9 cellular contexts compared by ENCODE assay signal in genomic region chr2:160241251-160242137, GRCh38. TPM values are rescaled to one million over a fixed set of nuclear protein-coding genes. Genes with fewer than 3 reads are reported as not detected.
DNase-seq lines count a peak whose midpoint lies in the region; ATAC-seq and TF ChIP-seq lines count a peak whose summit lies in the region.
"Had no signal": no experiment of that assay in that cellular context is flagged by ENCODE, and none has a peak within 500 bp of the region (broad histone marks: within the 10 kb centered on the region; RNA-seq: fewer than 3 reads in every experiment).

No MANE protein-coding gene starts in this region.

- no peak for ATAC-seq in stimulated activated naive CD8-positive, alpha-beta T cell treated with anti-CD3 and anti-CD28 coated beads, Interleukin-15, amount 100 ng/mL, for 72 hours
- no peak for ATAC-seq in GM18907 (IDR thresholded peaks at IDR 0.05; ENCODE audit: unreplicated experiment)
- no peak for ATAC-seq in HG03520 (IDR thresholded peaks at IDR 0.05; ENCODE audit: unreplicated experiment)

- no peak for TF ChIP-seq POLR2A in Peyer's patch (IDR thresholded peaks at IDR 0.05)
- no peak for TF ChIP-seq POLR2A in prostate gland (IDR thresholded peaks at IDR 0.05)

- H3K4me1 Mint-ChIP-seq in stimulated activated naive CD8-positive, alpha-beta T cell treated with anti-CD3 and anti-CD28 coated beads, Interleukin-15, amount 100 ng/mL, for 72 hours = no peaks in the 10 kb centered on the region

- no peaks in the 10 kb centered on the region for H3K27me3 ChIP-seq in Peyer's patch
- no peaks in the 10 kb centered on the region for H3K27me3 ChIP-seq in prostate gland (replicated peaks; ENCODE audit: insufficient read depth)
- H3K27me3 ChIP-seq: tibial nerve had no signal

- intact Hi-C loops in prostate gland (cut with DNase I) = loop anchor here (10.0 kb wide), 1 partner anchor 733 kb away; no protein-coding TSS in a partner anchor

- peaks cover 10% of the 10 kb centered on the region for H3K27me3 Mint-ChIP-seq in stimulated activated naive CD8-positive, alpha-beta T cell treated with anti-CD3 and anti-CD28 coated beads, Interleukin-15, amount 100 ng/mL, for 72 hours

- H3K4me1 ChIP-seq in Peyer's patch = peaks cover 0 to 14% (median 0%) of the 10 kb centered on the region in 4 donors
- H3K4me1 ChIP-seq in prostate gland (replicated peaks) = no peaks in the 10 kb centered on the region
- H3K4me1 ChIP-seq: tibial nerve had no signal

- DNase-seq in EH (ENCODE audit: low read depth) (peak; percentile 88), Peyer's patch (peak in 2 of 3 donors; percentile 60 to 74), fibroblast of pulmonary artery (ENCODE audit: low read depth) (peak; percentile 82), prostate gland (ENCODE audit: low spot score) (peak; percentile 61), hippocampal formation (lab: John Stamatoyannopoulos, UW) (no peak)
- DNase-seq in stimulated activated naive CD8-positive, alpha-beta T cell treated with anti-CD3 and anti-CD28 coated beads, Interleukin-15, amount 100 ng/mL, for 72 hours = no peak

- no peaks in the 10 kb centered on the region for H3K36me3 ChIP-seq in Peyer's patch
- H3K36me3 ChIP-seq in prostate gland = no peaks in the 10 kb centered on the region
- H3K36me3 ChIP-seq: tibial nerve had no signal

- peaks cover 0 to 4% of the 10 kb centered on the region in 2 donors for H3K9me3 Mint-ChIP-seq in stimulated activated naive CD8-positive, alpha-beta T cell treated with anti-CD3 and anti-CD28 coated beads, Interleukin-15, amount 100 ng/mL, for 72 hours

- H3K4me3 Mint-ChIP-seq in stimulated activated naive CD8-positive, alpha-beta T cell treated with anti-CD3 and anti-CD28 coated beads, Interleukin-15, amount 100 ng/mL, for 72 hours = no peak overlapping the region

- H3K27ac ChIP-seq in Peyer's patch (peak overlapping the region in 1 of 4 donors; percentile 17), prostate gland (peak overlapping the region; percentile 16)
- H3K27ac ChIP-seq: tibial nerve had no signal

- H3K27ac Mint-ChIP-seq in stimulated activated naive CD8-positive, alpha-beta T cell treated with anti-CD3 and anti-CD28 coated beads, Interleukin-15, amount 100 ng/mL, for 72 hours = no peak overlapping the region

- no peaks in the 10 kb centered on the region for H3K9me3 ChIP-seq in Peyer's patch
- no peaks in the 10 kb centered on the region for H3K9me3 ChIP-seq in prostate gland
- H3K9me3 ChIP-seq: tibial nerve had no signal

- TF ChIP-seq CTCF in Peyer's patch (IDR thresholded peaks at IDR 0.05) = no peak
- no peak for TF ChIP-seq CTCF in fibroblast of pulmonary artery (IDR thresholded peaks at IDR 0.05; ENCODE audit: low read length, missing control alignments)
- TF ChIP-seq CTCF in prostate gland (IDR thresholded peaks at IDR 0.05) = no peak

- no peak overlapping the region for H3K4me3 ChIP-seq in Peyer's patch
- no peak overlapping the region for H3K4me3 ChIP-seq in fibroblast of pulmonary artery (replicated peaks; ENCODE audit: low read depth, low read length)
- no peak overlapping the region for H3K4me3 ChIP-seq in prostate gland
- H3K4me3 ChIP-seq: tibial nerve had no signal

- WGBS in prostate gland = 44% methylated on average over 4 of the region's 4 CpGs

RNA-seq across cellular contexts. Expression of gene ITGB6, which starts 41.4 kb away (rescaled TPM):
- 10 to 100 TPM in 3 of 4 donors, 1 to 10 TPM in 1; 9.9 to 21.5 (median 15.3) TPM for total RNA-seq in Peyer's patch
- 10 to 100 TPM in 1 of 2 donors, 1 to 10 TPM in 1; 7.3 to 12.3 TPM for total RNA-seq in prostate gland
- total RNA-seq: tibial nerve had no signal

Comparison
In these comparisons a context has a peak if more than half of its experiments do, and no peak if none do; other contexts are left out.
1. DNase-seq: peak in EH (single experiment), Peyer's patch (2 of 3), fibroblast of pulmonary artery (single experiment) and prostate gland (single experiment); none in stimulated activated naive CD8-positive, alpha-beta T cell treated with anti-CD3 and anti-CD28 coated beads, Interleukin-15, amount 100 ng/mL, for 72 hours (0 of 2) and hippocampal formation (0 of 2).